16 cellular contexts compared by ENCODE assay signal in genomic region chr14:79265366-79265765, GRCh38.
"Had no signal": no experiment of that assay in that cellular context is flagged by ENCODE, and none has a peak within 500 bp of the region (broad histone marks: within the 10 kb centered on the region; RNA-seq: fewer than 3 reads in every experiment).

No MANE protein-coding gene starts in this region.

- H3K4me3 ChIP-seq: dorsolateral prefrontal cortex, sigmoid colon, thoracic aorta, upper lobe of right lung had no signal

- H3K4me3 Mint-ChIP-seq: activated CD4-positive, alpha-beta memory T cell treated with anti-CD3 and anti-CD28 coated beads for 36 hours; activated CD8-positive, alpha-beta memory T cell treated with anti-CD3 and anti-CD28 coated beads, Interleukin-2, amount 10 ng/mL, durations not matched to agents 7 days and 5 days; activated naive CD4-positive, alpha-beta T cell treated with anti-CD3 and anti-CD28 coated beads, Interleukin-2, amount 10 ng/mL, durations not matched to agents 7 days and 5 days; endodermal cell; nephron had no signal

- H3K4me1 Mint-ChIP-seq: activated CD8-positive, alpha-beta memory T cell treated with anti-CD3 and anti-CD28 coated beads, Interleukin-2, amount 10 ng/mL, durations not matched to agents 7 days and 5 days; activated naive CD4-positive, alpha-beta T cell treated with anti-CD3 and anti-CD28 coated beads, Interleukin-2, amount 10 ng/mL, durations not matched to agents 7 days and 5 days; endodermal cell had no signal

- H3K27me3 ChIP-seq: dorsolateral prefrontal cortex, sigmoid colon, upper lobe of right lung had no signal

- H3K27ac Mint-ChIP-seq: activated CD4-positive, alpha-beta memory T cell treated with anti-CD3 and anti-CD28 coated beads for 36 hours; activated CD8-positive, alpha-beta memory T cell treated with anti-CD3 and anti-CD28 coated beads, Interleukin-2, amount 10 ng/mL, durations not matched to agents 7 days and 5 days; activated naive CD4-positive, alpha-beta T cell treated with anti-CD3 and anti-CD28 coated beads, Interleukin-2, amount 10 ng/mL, durations not matched to agents 7 days and 5 days; activated T-helper 2 cell treated with anti-CD3 and anti-CD28 coated beads, Interferon-gamma antibody, Interleukin-2, Interleukin-4, amounts not matched to agents 10 μg/mL and 5 μg/mL and 100 μg/mL, durations not matched to agents 14 hours and 24 hours and 36 hours; endodermal cell; nephron had no signal

- H3K36me3 ChIP-seq: sigmoid colon, thoracic aorta, upper lobe of right lung had no signal

- H3K27me3 Mint-ChIP-seq: activated CD4-positive, alpha-beta memory T cell treated with anti-CD3 and anti-CD28 coated beads for 36 hours; activated CD8-positive, alpha-beta memory T cell treated with anti-CD3 and anti-CD28 coated beads, Interleukin-2, amount 10 ng/mL, durations not matched to agents 7 days and 5 days; activated naive CD4-positive, alpha-beta T cell treated with anti-CD3 and anti-CD28 coated beads, Interleukin-2, amount 10 ng/mL, durations not matched to agents 7 days and 5 days had no signal

- H3K9me3 ChIP-seq: thoracic aorta, upper lobe of right lung had no signal

- H3K36me3 Mint-ChIP-seq: activated CD4-positive, alpha-beta memory T cell treated with anti-CD3 and anti-CD28 coated beads for 36 hours; activated CD8-positive, alpha-beta memory T cell treated with anti-CD3 and anti-CD28 coated beads, Interleukin-2, amount 10 ng/mL, durations not matched to agents 7 days and 5 days; activated naive CD4-positive, alpha-beta T cell treated with anti-CD3 and anti-CD28 coated beads, Interleukin-2, amount 10 ng/mL, durations not matched to agents 7 days and 5 days had no signal

- DNase-seq: activated CD4-positive, alpha-beta memory T cell treated with anti-CD3 and anti-CD28 coated beads for 36 hours; activated CD8-positive, alpha-beta memory T cell treated with anti-CD3 and anti-CD28 coated beads, Interleukin-2, amount 10 ng/mL, durations not matched to agents 7 days and 5 days; activated naive CD4-positive, alpha-beta T cell treated with anti-CD3 and anti-CD28 coated beads, Interleukin-2, amount 10 ng/mL, durations not matched to agents 7 days and 5 days; activated T-cell treated with anti-CD3 and anti-CD28 coated beads, Interleukin-2, amount 50 U/mL, for 1 hour; dorsolateral prefrontal cortex; endodermal cell; glutamatergic neuron; sigmoid colon; stimulated activated CD4-positive, alpha-beta T cell treated with anti-CD3 and anti-CD28 coated beads, Interleukin-12 subunit alpha, Interleukin-12 subunit beta, amount 100 ng/mL, for 4 hours; stimulated activated CD4-positive, alpha-beta T cell treated with anti-CD3 and anti-CD28 coated beads, Interleukin-2, amount 100 ng/mL, for 24 hours; T-helper 1 cell; upper lobe of right lung had no signal

- H3K9me3 Mint-ChIP-seq: activated T-helper 2 cell treated with anti-CD3 and anti-CD28 coated beads, Interferon-gamma antibody, Interleukin-2, Interleukin-4, amounts not matched to agents 10 μg/mL and 5 μg/mL and 100 μg/mL, durations not matched to agents 14 hours and 24 hours and 36 hours; endodermal cell; nephron had no signal

- H3K27ac ChIP-seq: dorsolateral prefrontal cortex, sigmoid colon, thoracic aorta, upper lobe of right lung, VCaP had no signal

- H3K4me1 ChIP-seq: sigmoid colon, upper lobe of right lung had no signal
